8 cellular contexts compared by ENCODE assay signal in the genomic region with DNA sequence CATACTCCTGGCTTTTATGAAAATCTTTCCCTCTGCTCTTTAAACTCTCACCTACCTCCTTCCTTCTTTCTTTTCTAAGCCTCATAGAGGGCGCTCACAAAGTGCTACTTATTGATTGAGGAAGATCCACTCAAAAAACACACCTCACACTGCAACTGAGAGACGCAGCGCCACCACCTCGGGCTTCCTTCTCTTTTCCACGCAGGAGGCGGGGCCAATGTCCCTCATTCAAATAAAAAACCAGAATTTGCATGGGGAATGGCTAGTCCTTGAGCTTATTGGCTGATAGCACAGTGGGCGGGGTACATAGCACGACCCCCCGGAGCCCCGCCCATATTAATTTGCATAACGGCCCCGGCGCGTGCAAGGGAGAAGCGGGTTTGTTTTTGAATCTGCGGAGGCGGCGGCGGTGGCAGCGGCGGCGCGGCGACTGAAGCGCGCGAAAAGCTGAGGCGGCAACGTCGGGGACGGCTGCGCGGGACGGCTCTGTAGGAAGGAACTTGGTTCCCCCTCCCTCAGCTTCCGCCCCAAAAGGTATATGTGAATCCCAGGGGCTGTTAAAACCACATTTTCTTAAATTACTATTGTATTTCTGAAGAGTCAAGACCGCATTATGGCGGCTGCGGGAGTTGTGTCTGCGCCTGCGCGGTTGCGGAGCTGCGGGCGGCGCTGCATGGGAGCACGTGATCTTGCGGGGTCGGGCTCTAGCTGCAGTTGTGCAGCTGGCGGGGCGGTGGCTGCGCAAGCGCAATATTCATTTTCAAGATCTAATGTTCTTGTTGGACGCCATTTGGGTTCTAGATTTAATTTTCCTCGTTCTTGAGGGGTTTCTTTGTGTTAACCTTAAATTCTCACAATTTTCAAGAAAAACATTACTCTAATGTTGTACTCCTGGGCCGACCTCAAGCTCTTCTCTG. TPM values are rescaled to one million over a fixed set of nuclear protein-coding genes. Genes with fewer than 3 reads are reported as not detected.
A peak's percentile ranks its signal among the peaks of the same experiment; 100 is the strongest.
DNase-seq lines count a peak whose midpoint lies in the region; ATAC-seq and TF ChIP-seq lines count a peak whose summit lies in the region.

A gene with protein sequence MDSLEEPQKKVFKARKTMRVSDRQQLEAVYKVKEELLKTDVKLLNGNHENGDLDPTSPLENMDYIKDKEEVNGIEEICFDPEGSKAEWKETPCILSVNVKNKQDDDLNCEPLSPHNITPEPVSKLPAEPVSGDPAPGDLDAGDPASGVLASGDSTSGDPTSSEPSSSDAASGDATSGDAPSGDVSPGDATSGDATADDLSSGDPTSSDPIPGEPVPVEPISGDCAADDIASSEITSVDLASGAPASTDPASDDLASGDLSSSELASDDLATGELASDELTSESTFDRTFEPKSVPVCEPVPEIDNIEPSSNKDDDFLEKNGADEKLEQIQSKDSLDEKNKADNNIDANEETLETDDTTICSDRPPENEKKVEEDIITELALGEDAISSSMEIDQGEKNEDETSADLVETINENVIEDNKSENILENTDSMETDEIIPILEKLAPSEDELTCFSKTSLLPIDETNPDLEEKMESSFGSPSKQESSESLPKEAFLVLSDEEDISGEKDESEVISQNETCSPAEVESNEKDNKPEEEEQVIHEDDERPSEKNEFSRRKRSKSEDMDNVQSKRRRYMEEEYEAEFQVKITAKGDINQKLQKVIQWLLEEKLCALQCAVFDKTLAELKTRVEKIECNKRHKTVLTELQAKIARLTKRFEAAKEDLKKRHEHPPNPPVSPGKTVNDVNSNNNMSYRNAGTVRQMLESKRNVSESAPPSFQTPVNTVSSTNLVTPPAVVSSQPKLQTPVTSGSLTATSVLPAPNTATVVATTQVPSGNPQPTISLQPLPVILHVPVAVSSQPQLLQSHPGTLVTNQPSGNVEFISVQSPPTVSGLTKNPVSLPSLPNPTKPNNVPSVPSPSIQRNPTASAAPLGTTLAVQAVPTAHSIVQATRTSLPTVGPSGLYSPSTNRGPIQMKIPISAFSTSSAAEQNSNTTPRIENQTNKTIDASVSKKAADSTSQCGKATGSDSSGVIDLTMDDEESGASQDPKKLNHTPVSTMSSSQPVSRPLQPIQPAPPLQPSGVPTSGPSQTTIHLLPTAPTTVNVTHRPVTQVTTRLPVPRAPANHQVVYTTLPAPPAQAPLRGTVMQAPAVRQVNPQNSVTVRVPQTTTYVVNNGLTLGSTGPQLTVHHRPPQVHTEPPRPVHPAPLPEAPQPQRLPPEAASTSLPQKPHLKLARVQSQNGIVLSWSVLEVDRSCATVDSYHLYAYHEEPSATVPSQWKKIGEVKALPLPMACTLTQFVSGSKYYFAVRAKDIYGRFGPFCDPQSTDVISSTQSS (plus strand): TSS at position 389 of the 917 bp plus-strand sequence. CDS start 58,234 bp downstream, outside the sequence.

- H3K36me3 ChIP-seq in adipocyte (ENCODE audit: control insufficient read depth, insufficient read depth, low read length, severe bottlenecking): no peaks in the 10 kb centered on the region
- no peaks in the 10 kb centered on the region for H3K36me3 ChIP-seq in cardiac muscle cell
- H3K36me3 ChIP-seq in parathyroid adenoma (ENCODE audit: control insufficient read depth, insufficient read depth, low read length): no peaks in the 10 kb centered on the region
- H3K36me3 ChIP-seq in tibial nerve: peaks cover 0 to 14% (median 0%) of the 10 kb centered on the region in 3 donors

- H3K4me1 ChIP-seq in adipocyte (ENCODE audit: control insufficient read depth, insufficient read depth, low read length) (peaks cover 19% of the 10 kb centered on the region), cardiac muscle cell (ENCODE audit: low read depth) (peaks cover 9% of the 10 kb centered on the region), parathyroid adenoma (peaks cover 2% of the 10 kb centered on the region), tibial nerve (peaks cover 0 to 31% (median 0%) of the 10 kb centered on the region in 4 donors)

- DNase-seq in GM10266 (ENCODE audit: extremely low spot score): peak; percentile 89
- peak; percentile 96 for DNase-seq in NCI-H1092 treated with DMSO at 0.1 percent for 48 hours (lab: John Stamatoyannopoulos, UW)
- peak; percentile 91 for DNase-seq in T follicular helper cell (ENCODE audit: low read depth)
- peak; percentile 99 for DNase-seq in adipocyte (ENCODE audit: low read depth)
- DNase-seq in cardiac muscle cell (ENCODE audit: low read depth in 1 of 2, low spot score in 1 of 2): peak; percentile 96 to 99
- peak; percentile 95 to 98 for DNase-seq in tibial nerve (ENCODE audit: low spot score in 2 of 2)

- TF ChIP-seq POLR2A in tibial nerve (IDR thresholded peaks at IDR 0.05): peak; percentile 42 to 82

- peak within 1 kb of the TSS; percentile 95 for H3K9ac ChIP-seq in adipocyte (ENCODE audit: low read length)
- H3K9ac ChIP-seq in parathyroid adenoma: peak within 1 kb of the TSS; percentile 0

- H3K9me3 ChIP-seq in adipocyte (ENCODE audit: control insufficient read depth, low read length) (no peaks in the 10 kb centered on the region), cardiac muscle cell (ENCODE audit: low read depth) (no peaks in the 10 kb centered on the region), parathyroid adenoma (ENCODE audit: control insufficient read depth, low read length) (no peaks in the 10 kb centered on the region), tibial nerve (no peaks in the 10 kb centered on the region)

- H3K27ac ChIP-seq in cardiac muscle cell (peak within 1 kb of the TSS; percentile 98), parathyroid adenoma (peak within 1 kb of the TSS; percentile 97), tibial nerve (peak within 1 kb of the TSS; percentile 94 to 98 (median 94))

- WGBS in tibial nerve, 2 donors: 1 to 2% methylated on average over 54 to 55 of the region's 55 CpGs

- H3K27me3 ChIP-seq in adipocyte (replicated peaks; ENCODE audit: control insufficient read depth, insufficient read depth, low read length) (no peaks in the 10 kb centered on the region), cardiac muscle cell (no peaks in the 10 kb centered on the region), parathyroid adenoma (ENCODE audit: control insufficient read depth, insufficient read depth, low read length) (no peaks in the 10 kb centered on the region), tibial nerve (no peaks in the 10 kb centered on the region)

- TF ChIP-seq EP300 in tibial nerve (IDR thresholded peaks at IDR 0.05): peak; percentile 44 to 96

- H3K4me2 ChIP-seq in parathyroid adenoma (ENCODE audit: low read length): peak within 1 kb of the TSS; percentile 72

- peak within 1 kb of the TSS; percentile 86 for H2AFZ ChIP-seq in parathyroid adenoma

- H3K79me2 ChIP-seq in parathyroid adenoma: peaks cover 17% of the 10 kb centered on the region

- peak within 1 kb of the TSS; percentile 95 for H3K4me3 ChIP-seq in adipocyte (ENCODE audit: low read length)
- peak within 1 kb of the TSS; percentile 60 for H3K4me3 ChIP-seq in cardiac muscle cell
- H3K4me3 ChIP-seq in parathyroid adenoma (ENCODE audit: low read depth, low read length): peak within 1 kb of the TSS; percentile 96
- H3K4me3 ChIP-seq in tibial nerve: peak within 1 kb of the TSS; percentile 50 to 81 (median 74)

- peak; percentile 63 for ATAC-seq in HG02588 (IDR thresholded peaks at IDR 0.05; ENCODE audit: unreplicated experiment)

- peak; percentile 40 for TF ChIP-seq CTCF in GM10266 (IDR thresholded peaks at IDR 0.05; ENCODE audit: control insufficient read depth, insufficient read depth, low read depth, missing control alignments)
- TF ChIP-seq CTCF in cardiac muscle cell (IDR thresholded peaks at IDR 0.05; ENCODE audit: low read depth, low read length): peak; percentile 34
- TF ChIP-seq CTCF in parathyroid adenoma (IDR thresholded peaks at IDR 0.05): peak; percentile 61
- peak in 3 of 5 experiments; percentile 23 to 39 (median 34) for TF ChIP-seq CTCF in tibial nerve (IDR thresholded peaks at IDR 0.05)

RNA-seq across cellular contexts. Expression of the gene that starts here (rescaled TPM):
- total RNA-seq in cardiac muscle cell (90.5 and 100 TPM in 2 replicates), tibial nerve (10 to 100 TPM; 35.5 to 63.4 (median 48.2) TPM)
- 42.8 and 76.0 TPM in 2 replicates for polyA plus RNA-seq in cardiac muscle cell

Comparison
In these comparisons a context has a peak if more than half of its experiments do, and no peak if none do; other contexts are left out.
1. Peak in every context shown above with its lines: DNase-seq, ATAC-seq, H3K4me3 ChIP-seq and H3K27ac ChIP-seq.